8 cellular contexts compared by ENCODE assay signal in the genomic region with DNA sequence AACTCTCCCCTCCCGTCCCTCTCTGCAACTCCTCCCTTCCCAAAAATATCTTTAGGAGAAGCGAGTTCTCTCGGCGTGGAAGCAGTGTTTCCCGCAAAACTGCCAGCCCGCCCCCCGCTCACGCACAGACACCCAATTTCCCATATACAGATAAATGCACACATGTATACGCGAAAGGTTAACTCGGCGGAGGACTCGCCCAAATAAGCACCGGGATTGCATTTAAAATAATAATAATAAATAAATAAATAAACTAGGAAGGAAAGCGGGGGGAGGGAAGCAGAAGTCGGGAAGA.
DNase-seq lines count a peak whose midpoint lies in the region; ATAC-seq lines count a peak whose summit lies in the region.

No MANE protein-coding gene starts in this region.

- no peaks in the 10 kb centered on the region for H3K9me3 Mint-ChIP-seq in stimulated activated naive CD8-positive, alpha-beta T cell treated with anti-CD3 and anti-CD28 coated beads, Interleukin-15, Interleukin-2, amounts not matched to agents 100 ng/mL and 50 ng/mL, for 24 hours
- H3K9me3 Mint-ChIP-seq in central memory CD8-positive, alpha-beta T cell: no peaks in the 10 kb centered on the region

- H3K36me3 ChIP-seq in HAP-1 (replicated peaks): no peaks in the 10 kb centered on the region

- H3K4me1 Mint-ChIP-seq in stimulated activated naive CD8-positive, alpha-beta T cell treated with anti-CD3 and anti-CD28 coated beads, Interleukin-15, Interleukin-2, amounts not matched to agents 100 ng/mL and 50 ng/mL, for 24 hours (ENCODE audit: low read depth): peaks cover 46% of the 10 kb centered on the region
- H3K4me1 Mint-ChIP-seq in central memory CD8-positive, alpha-beta T cell: peaks cover 26% of the 10 kb centered on the region

- H3K27ac Mint-ChIP-seq in stimulated activated naive CD8-positive, alpha-beta T cell treated with anti-CD3 and anti-CD28 coated beads, Interleukin-15, Interleukin-2, amounts not matched to agents 100 ng/mL and 50 ng/mL, for 24 hours: peak overlapping the region; percentile 71
- H3K27ac Mint-ChIP-seq in central memory CD8-positive, alpha-beta T cell (ENCODE audit: low read depth): peak overlapping the region; percentile 77

- DNase-seq in stimulated activated naive CD8-positive, alpha-beta T cell treated with anti-CD3 and anti-CD28 coated beads, Interleukin-15, Interleukin-2, amounts not matched to agents 100 U/mL and 50 U/mL, for 24 hours: no peak
- no peak for DNase-seq in central memory CD8-positive, alpha-beta T cell (ENCODE audit: low spot score in 2 of 2)
- DNase-seq in HAP-1 (ENCODE audit: low spot score in 2 of 2) (no peak), DMS79 treated with DMSO at 0.1 percent for 48 hours (lab: John Stamatoyannopoulos, UW) (no peak)
- no peak for DNase-seq in NK-92 treated with Interleukin-12 subunit alpha and Interleukin-12 subunit beta, amount 100 ng/mL, for 24 hours (lab: John Stamatoyannopoulos, UW)
- DNase-seq in stimulated activated CD4-positive, alpha-beta T cell treated with anti-CD3 and anti-CD28 coated beads, Interleukin-15, amount 100 ng/mL, for 24 hours: no peak

- in situ Hi-C loops in HAP-1 (cut with MboI; ENCODE audit: low sequenced_read_pairs): no loop called here

- H3K4me3 ChIP-seq in mononuclear cell (ENCODE audit: low read length) (peak overlapping the region; percentile 38), HAP-1 (no peak overlapping the region)

- no peak for ATAC-seq in stimulated activated naive CD8-positive, alpha-beta T cell treated with anti-CD3 and anti-CD28 coated beads, Interleukin-15, Interleukin-2, amounts not matched to agents 100 U/mL and 50 U/mL, for 24 hours
- peak; percentile 4 for ATAC-seq in central memory CD8-positive, alpha-beta T cell (replicated peaks; ENCODE audit: extremely low read depth, poor library complexity, severe bottlenecking)

- H3K27me3 ChIP-seq in mononuclear cell (ENCODE audit: insufficient read depth, low read length): no peaks in the 10 kb centered on the region
- H3K27me3 ChIP-seq in HAP-1 (ENCODE audit: low read depth): no peaks in the 10 kb centered on the region

- H3K4me1 ChIP-seq in mononuclear cell (ENCODE audit: insufficient read depth, low read length) (peaks cover 27% of the 10 kb centered on the region), HAP-1 (no peaks in the 10 kb centered on the region)

- H3K36me3 Mint-ChIP-seq in stimulated activated naive CD8-positive, alpha-beta T cell treated with anti-CD3 and anti-CD28 coated beads, Interleukin-15, Interleukin-2, amounts not matched to agents 100 ng/mL and 50 ng/mL, for 24 hours (ENCODE audit: low read depth): peaks cover 14% of the 10 kb centered on the region
- peaks cover 8% of the 10 kb centered on the region for H3K36me3 Mint-ChIP-seq in central memory CD8-positive, alpha-beta T cell (ENCODE audit: insufficient read depth)

- no peaks in the 10 kb centered on the region for H3K27me3 Mint-ChIP-seq in stimulated activated naive CD8-positive, alpha-beta T cell treated with anti-CD3 and anti-CD28 coated beads, Interleukin-15, Interleukin-2, amounts not matched to agents 100 ng/mL and 50 ng/mL, for 24 hours
- no peaks in the 10 kb centered on the region for H3K27me3 Mint-ChIP-seq in central memory CD8-positive, alpha-beta T cell

- H3K9me3 ChIP-seq in mononuclear cell (ENCODE audit: low read depth, low read length) (no peaks in the 10 kb centered on the region), HAP-1 (no peaks in the 10 kb centered on the region)

- H3K4me3 Mint-ChIP-seq in stimulated activated naive CD8-positive, alpha-beta T cell treated with anti-CD3 and anti-CD28 coated beads, Interleukin-15, Interleukin-2, amounts not matched to agents 100 ng/mL and 50 ng/mL, for 24 hours: peak overlapping the region; percentile 85
- H3K4me3 Mint-ChIP-seq in central memory CD8-positive, alpha-beta T cell: peak overlapping the region; percentile 87
